ENCODE assay signal across 9 cellular contexts in genomic region chr1:40386311-40386778, GRCh38. TPM values are rescaled to one million over a fixed set of nuclear protein-coding genes. Genes with fewer than 3 reads are reported as not detected.
A peak's percentile ranks its signal among the peaks of the same experiment; 100 is the strongest.
DNase-seq lines count a peak whose midpoint lies in the region; ATAC-seq, FAIRE-seq and TF ChIP-seq lines count a peak whose summit lies in the region.
"Had no signal": no experiment of that assay in that cellular context is flagged by ENCODE, and none has a peak within 500 bp of the region (broad histone marks: within the 10 kb centered on the region; RNA-seq: fewer than 3 reads in every experiment).

No MANE protein-coding gene starts in this region.

- TF ChIP-seq RAD21 in K562 (CRISPR knock-in tag; conservative IDR thresholded peaks at IDR 0.05 in 1 of 2, IDR thresholded peaks at IDR 0.05 in 1 of 2): no peak

- H3K4me1 Mint-ChIP-seq in type B pancreatic cell (ENCODE audit: unreplicated experiment): peaks cover 27% of the 10 kb centered on the region

- H3K36me3 Mint-ChIP-seq in type B pancreatic cell: peaks cover 3% of the 10 kb centered on the region

- H3K36me3 ChIP-seq in cardiac muscle cell (no peaks in the 10 kb centered on the region), K562 (ENCODE audit: control insufficient read depth, insufficient read depth, low read length) (peaks cover 44% of the 10 kb centered on the region), muscle layer of duodenum (ENCODE audit: control insufficient read depth in 1 of 2, insufficient read depth in 2 of 2, low read length in 2 of 2) (no peaks in the 10 kb centered on the region)

- peak overlapping the region; percentile 93 for H3K4me2 ChIP-seq in K562 (ENCODE audit: insufficient read depth, low read length)

- H3K27me3 ChIP-seq in cardiac muscle cell: no peaks in the 10 kb centered on the region
- no peaks in the 10 kb centered on the region for H3K27me3 ChIP-seq in K562 (ENCODE audit: control insufficient read depth in 2 of 2, insufficient read depth in 2 of 2, low read length in 2 of 2)
- H3K27me3 ChIP-seq in muscle layer of duodenum (ENCODE audit: low read depth, low read length): no peaks in the 10 kb centered on the region

- H3K27ac ChIP-seq in cardiac muscle cell (peak overlapping the region; percentile 30), K562 (ENCODE audit: extremely low read depth, low read depth, low read length) (peak overlapping the region; percentile 95), muscle layer of duodenum (ENCODE audit: low read length) (peak overlapping the region; percentile 95)

- no peaks in the 10 kb centered on the region; the same call in 1 of the 2 replicates for H4K20me1 ChIP-seq in K562 (replicated peaks; ENCODE audit: control insufficient read depth, insufficient read depth, low read length)

- WGBS in K562 (ENCODE audit: insufficient coverage, low coverage, missing lambda C conversion rate): 44% methylated on average over 5 of the region's 5 CpGs

- H3K27me3 Mint-ChIP-seq in type B pancreatic cell: no peaks in the 10 kb centered on the region

- H3K9me1 ChIP-seq in K562 (ENCODE audit: control insufficient read depth, insufficient read depth, low read length): no peaks in the 10 kb centered on the region

- POLR2A ChIA-PET in K562 (lab: Yijun Ruan, JAX): interaction anchor here (0.6 to 7.7 kb wide), 6 partner anchors 9 to 891 kb away, joined by 3 to 61 read pairs (median 4); partner anchors contain the start of gene SMAP2

- TF ChIP-seq EP300 in K562 (IDR thresholded peaks at IDR 0.05; ENCODE audit: low read length): no peak

- CTCF ChIA-PET in K562 (lab: Yijun Ruan, JAX; ENCODE audit: low intra/inter-chr PET ratio): no interaction called here

- BruUV-seq in K562 (replicated peaks; lab: Mats Ljungman, UMichigan): no TSS peak

- FAIRE-seq in K562 (lab: Jason Lieb, UNC): no peak

- H3K4me3 ChIP-seq in cardiac muscle cell (no peak overlapping the region), K562 (0 out of 2 replicates have a peak overlapping the region, but pooled peaks have one; percentile 29), muscle layer of duodenum (ENCODE audit: low read depth in 1 of 2, low read length in 2 of 2) (no peak overlapping the region)

- intact Hi-C loops in left cardiac atrium (cut with DNase I) (no loop called here), K562 (cut with micrococcal nuclease) (no loop called here)

- no peak overlapping the region for H2AFZ ChIP-seq in K562 (ENCODE audit: low read depth, low read length)

- TF ChIP-seq POLR2A in K562 (conservative IDR thresholded peaks at IDR 0.05): no peak

- H3K4me1 ChIP-seq in cardiac muscle cell (ENCODE audit: low read depth) (peaks cover 16% of the 10 kb centered on the region), K562 (replicated peaks in 1 of 2; ENCODE audit: control insufficient read depth in 2 of 2, insufficient read depth in 2 of 2, low read length in 2 of 2) (peaks cover 38 to 75% of the 10 kb centered on the region in 2 experiments), muscle layer of duodenum (ENCODE audit: control insufficient read depth in 1 of 2, insufficient read depth in 2 of 2, low read length in 2 of 2) (peaks cover 14 to 35% of the 10 kb centered on the region in 2 donors)

- no peaks in the 10 kb centered on the region for H3K9me3 ChIP-seq in cardiac muscle cell (ENCODE audit: low read depth)
- H3K9me3 ChIP-seq in K562 (replicated peaks; ENCODE audit: control insufficient read depth, insufficient read depth, low read depth, low read length): no peaks in the 10 kb centered on the region
- H3K9me3 ChIP-seq in muscle layer of duodenum (ENCODE audit: control insufficient read depth in 1 of 2, low read length in 2 of 2): no peaks in the 10 kb centered on the region

- peak overlapping the region; percentile 6 for H3K27ac Mint-ChIP-seq in type B pancreatic cell

- DNase-seq in cardiac muscle cell (ENCODE audit: low read depth in 1 of 2, low spot score in 1 of 2) (no peak), left cardiac atrium (no peak), K562 (ENCODE audit: extremely low read depth in 1 of 4, low spot score in 3 of 4) (no peak), type B pancreatic cell (ENCODE audit: extremely low spot score, unreplicated experiment) (no peak), NCI-H1436 (lab: John Stamatoyannopoulos, UW) (no peak)
- DNase-seq: NCI-H2107 had no signal

- H3K9ac ChIP-seq in K562 (ENCODE audit: insufficient read depth in 1 of 2, low read depth in 2 of 2, low read length in 2 of 2): peak overlapping the region in 1 of 2 experiments; percentile 83; a peak in 2 of 4 replicates

- TF ChIP-seq CTCF in cardiac muscle cell (IDR thresholded peaks at IDR 0.05; ENCODE audit: low read depth, low read length) (no peak), K562 (IDR thresholded peaks at IDR 0.05 in 2 of 3, conservative IDR thresholded peaks at IDR 0.05 in 1 of 3; ENCODE audit: insufficient read depth in 2 of 3, low read depth in 1 of 3, low read length in 3 of 3) (no peak), type B pancreatic cell (conservative IDR thresholded peaks at IDR 0.05) (no peak)

- no peaks in the 10 kb centered on the region for H3K9me3 Mint-ChIP-seq in type B pancreatic cell

- peaks cover 98% of the 10 kb centered on the region for H3K79me2 ChIP-seq in K562 (ENCODE audit: control insufficient read depth, insufficient read depth, low read length)

- no peak for ATAC-seq in left cardiac atrium
- no peak for ATAC-seq in K562
- no peak for ATAC-seq in GM18873 (IDR thresholded peaks at IDR 0.05; ENCODE audit: low FRiP score, unreplicated experiment)
- no peak for ATAC-seq in GM19023 (IDR thresholded peaks at IDR 0.05; ENCODE audit: unreplicated experiment)

- in situ Hi-C loops in K562 (cut with MboI): no loop called here

- H3K4me3 Mint-ChIP-seq in type B pancreatic cell: no peak overlapping the region

TF ChIP-seq in K562, 482 proteins besides CTCF, POLR2A, EP300 and RAD21 (continues in another document):
- TF ChIP-seq CGGBP1 (CRISPR knock-in tag; IDR thresholded peaks at IDR 0.05) (no peak), PRPF4 (IDR thresholded peaks at IDR 0.05; ENCODE audit: insufficient read depth, low read depth, low read length, poor library complexity, severe bottlenecking) (no peak), ZSCAN29 (IDR thresholded peaks at IDR 0.05) (no peak), ELF1 (tag; IDR thresholded peaks at IDR 0.05) (peak; percentile 8; the same call in 1 of the 2 replicates), SIX5 (IDR thresholded peaks at IDR 0.05; ENCODE audit: borderline replicate concordance in 1 of 2, insufficient read depth in 1 of 2, low read depth in 1 of 2, low read length in 2 of 2) (no peak), MAFK (IDR thresholded peaks at IDR 0.05; ENCODE audit: low read length) (no peak), NBN (IDR thresholded peaks at IDR 0.05; ENCODE audit: low read depth) (0 out of 2 replicates have a peak, but pooled peaks have one; percentile 19), HDAC3 (IDR thresholded peaks at IDR 0.05; ENCODE audit: borderline replicate concordance, partially characterized antibody) (peak; percentile 29), ZNF589 (CRISPR knock-in tag; IDR thresholded peaks at IDR 0.05; ENCODE audit: low read depth) (no peak), HDGF (IDR thresholded peaks at IDR 0.05) (0 out of 2 replicates have a peak, but pooled peaks have one; percentile 42), NCOA1 (IDR thresholded peaks at IDR 0.05; ENCODE audit: low read depth) (no peak), SFPQ (IDR thresholded peaks at IDR 0.05; ENCODE audit: low read depth, low read length) (no peak), CHD4 (IDR thresholded peaks at IDR 0.05; ENCODE audit: insufficient read depth, insufficient replicate concordance, low read depth, low read length, poor library complexity, severe bottlenecking) (no peak), CC2D1A (IDR thresholded peaks at IDR 0.05) (no peak)

RNA-seq across cellular contexts. Expression of gene SMAP2, which starts 12.8 kb away (rescaled TPM):
- total RNA-seq in cardiac muscle cell (16.2 and 16.7 TPM in 2 replicates), left cardiac atrium (10 to 100 TPM; 17.9 to 25.6 TPM), K562 (2014; rRNA removed) (80.1 and 98.2 TPM in 2 replicates), K562 (2014; rRNA removed; fragmentation: Illumina TruSeq; extraction: Trizol) (94.1 and 101 TPM in 2 replicates), K562 (2015; rRNA removed; fragmentation: Illumina TruSeq; extraction: Trizol) (89.1 and 92.4 TPM in 2 replicates), K562 (2021) (109 and 117 TPM in 2 replicates), type B pancreatic cell (ENCODE audit: low replicate concordance) (16.8 and 20.9 TPM in 2 replicates)
- polyA plus RNA-seq in cardiac muscle cell (23.3 and 29.5 TPM in 2 replicates), K562 (2011; rRNA removed) (114 and 124 TPM in 2 replicates), K562 (2014; fragmentation: Illumina TruSeq; extraction: Trizol) (173 and 212 TPM in 2 replicates), K562 (2014; fragmentation: Nextera tagmentation; extraction: Ambion mirVana) (10 to 100 TPM; 38.7 to 47.3 TPM), K562 (2014; rRNA removed) (89.4 and 94.7 TPM in 2 replicates)
- 77.4 and 118 TPM in 2 replicates for total RNA-seq in K562 (2011; cell fraction: chromatin; rRNA removed; ENCODE audit: low replicate concordance)
- 37.0 and 50.1 TPM in 2 replicates for total RNA-seq in K562 (2011; cell fraction: nucleolus; rRNA removed)
- total RNA-seq in K562 (2011; cell fraction: nucleoplasm; rRNA removed): 81.5 and 109 TPM in 2 replicates
- 98.8 and 132 TPM in 2 replicates for polyA plus RNA-seq in K562 (2011; cell fraction: cytosol; rRNA removed)
- 81.2 and 89.1 TPM in 2 replicates for polyA plus RNA-seq in K562 (2011; cell fraction: nucleus; rRNA removed)
- 100 and 128 TPM in 2 replicates for polyA plus RNA-seq in K562 (2012)
- 129 and 160 TPM in 2 replicates for polyA minus RNA-seq in K562 (2011; rRNA and poly(A)+ RNA removed)
- 71.4 and 74.3 TPM in 2 replicates for polyA minus RNA-seq in K562 (2011; cell fraction: cytosol; rRNA and poly(A)+ RNA removed)
- polyA minus RNA-seq in K562 (2011; cell fraction: nucleus; rRNA and poly(A)+ RNA removed): 28.4 and 48.0 TPM in 2 replicates

Comparison
In these comparisons a context has a peak if more than half of its experiments do, and no peak if none do; other contexts are left out.
1. H3K27ac ChIP-seq: peak in every context shown above with its lines; median percentile 95 in K562; 95 in muscle layer of duodenum; 30 in cardiac muscle cell.